In genomic region chr17:1005361-1005946, GRCh38 we compare ENCODE assay signal across 9 cellular contexts. TPM values are rescaled to one million over a fixed set of nuclear protein-coding genes. Genes with fewer than 3 reads are reported as not detected.
DNase-seq lines count a peak whose midpoint lies in the region; ATAC-seq, FAIRE-seq and TF ChIP-seq lines count a peak whose summit lies in the region.
"Had no signal": no experiment of that assay in that cellular context is flagged by ENCODE, and none has a peak within 500 bp of the region (broad histone marks: within the 10 kb centered on the region; RNA-seq: fewer than 3 reads in every experiment).

No MANE protein-coding gene starts in this region.

- H3K27me3 ChIP-seq in right lobe of liver = no peaks in the 10 kb centered on the region
- no peaks in the 10 kb centered on the region for H3K27me3 ChIP-seq in HepG2 (ENCODE audit: control insufficient read depth in 1 of 2, insufficient read depth in 2 of 2, low read length in 2 of 2)
- H3K27me3 ChIP-seq in thymus (ENCODE audit: control insufficient read depth, insufficient read depth) = no peaks in the 10 kb centered on the region

- no peak overlapping the region for H3K4me2 ChIP-seq in HepG2 (ENCODE audit: low read depth, low read length)

- WGBS in right lobe of liver (ENCODE audit: insufficient coverage, low coverage, low lambda C conversion rate, missing lambda C conversion rate) = 16% methylated on average over 16 of the region's 23 CpGs
- WGBS in HepG2 (ENCODE audit: low lambda C conversion rate) = 97% methylated on average over 23 of the region's 23 CpGs
- WGBS in thymus = 22% methylated on average over 23 of the region's 23 CpGs

- FAIRE-seq in HepG2 (lab: Jason Lieb, UNC) = no peak
- FAIRE-seq: G401.6 had no signal

- TF ChIP-seq CTCF in right lobe of liver (IDR thresholded peaks at IDR 0.05) (no peak), HepG2 (CRISPR knock-in tag; IDR thresholded peaks at IDR 0.05) (no peak), astrocyte of the spinal cord (IDR thresholded peaks at IDR 0.05; ENCODE audit: low read depth, low read length) (no peak)

- H3K4me3 ChIP-seq in right lobe of liver (no peak overlapping the region), HepG2 (replicated peaks in 1 of 3; ENCODE audit: insufficient read depth in 1 of 3, low read depth in 2 of 3, low read length in 3 of 3) (no peak overlapping the region), astrocyte of the spinal cord (ENCODE audit: low read depth, low read length) (no peak overlapping the region), thymus (ENCODE audit: low read length) (no peak overlapping the region)

- H3K36me3 ChIP-seq in right lobe of liver (peaks cover 0 to 18% (median 5%) of the 10 kb centered on the region in 4 donors), HepG2 (replicated peaks in 1 of 2; ENCODE audit: control insufficient read depth in 1 of 2, insufficient read depth in 2 of 2, low read length in 2 of 2) (peaks cover 7 to 16% of the 10 kb centered on the region in 2 experiments), thymus (ENCODE audit: control insufficient read depth, insufficient read depth) (peaks cover 62% of the 10 kb centered on the region)

- DNase-seq in right lobe of liver (no peak), HepG2 (ENCODE audit: low spot score) (no peak), astrocyte of the spinal cord (ENCODE audit: low read depth, low spot score) (peak; percentile 85), kidney tubule cell (ENCODE audit: low spot score) (peak; percentile 35)
- no peak for DNase-seq in activated CD4-positive, alpha-beta T cell treated with anti-CD3 and anti-CD28 coated beads for 1 hour

- in situ Hi-C loops in HepG2 (cut with HindIII; ENCODE audit: extremely low pct_ligation_motif_present, low pct_unique_long_range_greater_than_20kb) = no loop called here
- in situ Hi-C loops in astrocyte of the spinal cord (cut with HindIII; ENCODE audit: low sequenced_read_pairs) = no loop called here

- no peak overlapping the region for H3K9ac ChIP-seq in HepG2 (ENCODE audit: insufficient read depth, low read depth, low read length)

- H3K79me2 ChIP-seq in HepG2 (ENCODE audit: insufficient read depth, low read length) = no peaks in the 10 kb centered on the region

- TF ChIP-seq RAD21 in HepG2 (CRISPR knock-in tag; IDR thresholded peaks at IDR 0.05) = no peak

- TF ChIP-seq EP300 in HepG2 (IDR thresholded peaks at IDR 0.05; ENCODE audit: low read depth in 2 of 2, low read length in 2 of 2) (no peak), HepG2 (CRISPR knock-in tag; IDR thresholded peaks at IDR 0.05; ENCODE audit: borderline replicate concordance) (no peak)

- POLR2A ChIA-PET in HepG2 (lab: Yijun Ruan, JAX) = no interaction called here

- H4K20me1 ChIP-seq in HepG2 (ENCODE audit: insufficient read depth, low read length) = no peaks in the 10 kb centered on the region

- ATAC-seq in right lobe of liver (peak; percentile 39 to 63 (median 58)), HepG2 (no peak), HG03095 (IDR thresholded peaks at IDR 0.05; ENCODE audit: unreplicated experiment) (no peak)
- ATAC-seq in activated CD4-positive, CD25-positive, alpha-beta regulatory T cell treated with anti-CD3 and anti-CD28 coated beads, Interleukin-2, amount 50 U/mL, for 24 hours = no peak

- H3K4me1 ChIP-seq in right lobe of liver = peaks cover 0 to 27% (median 11%) of the 10 kb centered on the region in 4 donors
- peaks cover 21% of the 10 kb centered on the region for H3K4me1 ChIP-seq in HepG2 (ENCODE audit: insufficient read depth, low read length)
- H3K4me1 ChIP-seq in thymus (ENCODE audit: control insufficient read depth, insufficient read depth, low read length) = peaks cover 22% of the 10 kb centered on the region

- H3K27ac ChIP-seq in right lobe of liver = no peak overlapping the region
- no peak overlapping the region for H3K27ac ChIP-seq in HepG2 (ENCODE audit: extremely low read length, insufficient read depth, low read length)
- peak overlapping the region; percentile 47 for H3K27ac ChIP-seq in thymus (ENCODE audit: low read depth)

- H3K9me3 ChIP-seq in right lobe of liver (no peaks in the 10 kb centered on the region), HepG2 (ENCODE audit: low read length) (no peaks in the 10 kb centered on the region), thymus (ENCODE audit: control insufficient read depth) (no peaks in the 10 kb centered on the region)

- no peak overlapping the region for H2AFZ ChIP-seq in HepG2 (ENCODE audit: low read length)

- TF ChIP-seq POLR2A in right lobe of liver (IDR thresholded peaks at IDR 0.05) (no peak), HepG2 (IDR thresholded peaks at IDR 0.05; ENCODE audit: insufficient read depth in 1 of 2, low read depth in 2 of 2, low read length in 2 of 2) (no peak)

- no TSS peak for BruUV-seq in HepG2 (replicated peaks; lab: Mats Ljungman, UMichigan)

- CTCF ChIA-PET in HepG2 (lab: Yijun Ruan, JAX; ENCODE audit: low intra/inter-chr PET ratio, low total read pairs) = no interaction called here

- intact Hi-C loops in right lobe of liver (cut with DNase I) (no loop called here), HepG2 (cut with micrococcal nuclease; ENCODE audit: unreplicated experiment) (no loop called here)

TF ChIP-seq in HepG2, 621 proteins besides CTCF, POLR2A, EP300 and RAD21:
- TF ChIP-seq RXRB (CRISPR knock-in tag; IDR thresholded peaks at IDR 0.05; ENCODE audit: borderline replicate concordance) = no peak

RNA-seq across cellular contexts. Expression of gene TIMM22, which starts 8.5 kb away (rescaled TPM):
- total RNA-seq in right lobe of liver (1 to 10 TPM; 3.9 to 6.5 (median 4.1) TPM), HepG2 (2016; rRNA removed; fragmentation: Illumina TruSeq; extraction: Trizol) (15.5 and 16.3 TPM in 2 replicates)
- 4.9 and 5.4 TPM in 2 replicates for total RNA-seq in HepG2 (2016; cell fraction: cytosol; rRNA removed; fragmentation: Illumina TruSeq; extraction: Trizol; ENCODE audit: low read depth)
- total RNA-seq in HepG2 (2016; cell fraction: insoluble cytoplasmic fraction; rRNA removed; fragmentation: Illumina TruSeq; extraction: Trizol) = 15.6 and 15.9 TPM in 2 replicates
- 11.2 and 11.4 TPM in 2 replicates for total RNA-seq in HepG2 (2016; cell fraction: membrane; rRNA removed; fragmentation: Illumina TruSeq; extraction: Trizol)
- 10.4 and 11.1 TPM in 2 replicates for total RNA-seq in HepG2 (2016; cell fraction: nucleus; rRNA removed; fragmentation: Illumina TruSeq; extraction: Trizol)
- polyA plus RNA-seq in HepG2 (2011; rRNA removed) (5.9 and 6.2 TPM in 2 replicates), thymus (7.1 TPM)
- polyA plus RNA-seq in HepG2 (2011; cell fraction: cytosol; rRNA removed) = 7.1 and 7.6 TPM in 2 replicates
- 6.4 and 7.1 TPM in 2 replicates for polyA plus RNA-seq in HepG2 (2011; cell fraction: nucleus; rRNA removed)
- polyA plus RNA-seq in HepG2 (2012) = 6.3 and 7.0 TPM in 2 replicates
- 4.7 and 4.8 TPM in 2 replicates for polyA plus RNA-seq in HepG2 (2016; cell fraction: cytosol; fragmentation: Illumina TruSeq; extraction: Trizol; ENCODE audit: low read depth)
- polyA plus RNA-seq in HepG2 (2016; cell fraction: insoluble cytoplasmic fraction; fragmentation: Illumina TruSeq; extraction: Trizol; ENCODE audit: low read depth) = 15.5 and 17.0 TPM in 2 replicates
- 8.7 and 9.5 TPM in 2 replicates for polyA plus RNA-seq in HepG2 (2016; cell fraction: membrane; fragmentation: Illumina TruSeq; extraction: Trizol; ENCODE audit: low read depth)
- polyA plus RNA-seq in HepG2 (2016; cell fraction: nucleus; fragmentation: Illumina TruSeq; extraction: Trizol; ENCODE audit: insufficient read depth, low read depth) = 13.9 and 14.1 TPM in 2 replicates
- 13.7 and 22.2 TPM in 2 replicates for polyA minus RNA-seq in HepG2 (2011; rRNA and poly(A)+ RNA removed; ENCODE audit: low replicate concordance)
- 4.3 and 4.9 TPM in 2 replicates for polyA minus RNA-seq in HepG2 (2011; cell fraction: cytosol; rRNA and poly(A)+ RNA removed)
- polyA minus RNA-seq in HepG2 (2011; cell fraction: nucleus; rRNA and poly(A)+ RNA removed) = 19.9 and 20.0 TPM in 2 replicates

RNA-seq across cellular contexts. Expression of gene NXN, which starts 25.9 kb away (rescaled TPM):
- total RNA-seq in right lobe of liver (1 to 10 TPM; 2.7 to 9.5 (median 8.0) TPM), HepG2 (2016; rRNA removed; fragmentation: Illumina TruSeq; extraction: Trizol) (21.3 and 22.2 TPM in 2 replicates)
- 13.3 and 13.9 TPM in 2 replicates for total RNA-seq in HepG2 (2016; cell fraction: cytosol; rRNA removed; fragmentation: Illumina TruSeq; extraction: Trizol; ENCODE audit: low read depth)
- 16.8 and 27.5 TPM in 2 replicates for total RNA-seq in HepG2 (2016; cell fraction: insoluble cytoplasmic fraction; rRNA removed; fragmentation: Illumina TruSeq; extraction: Trizol)
- total RNA-seq in HepG2 (2016; cell fraction: membrane; rRNA removed; fragmentation: Illumina TruSeq; extraction: Trizol) = 21.1 and 21.3 TPM in 2 replicates
- 15.4 and 15.6 TPM in 2 replicates for total RNA-seq in HepG2 (2016; cell fraction: nucleus; rRNA removed; fragmentation: Illumina TruSeq; extraction: Trizol)
- polyA plus RNA-seq in HepG2 (2011; rRNA removed) (22.3 and 24.3 TPM in 2 replicates), thymus (25.7 TPM)
- polyA plus RNA-seq in HepG2 (2011; cell fraction: cytosol; rRNA removed) = 21.0 and 28.9 TPM in 2 replicates
- polyA plus RNA-seq in HepG2 (2011; cell fraction: nucleus; rRNA removed) = 17.8 and 20.8 TPM in 2 replicates
- polyA plus RNA-seq in HepG2 (2012) = 14.8 and 16.8 TPM in 2 replicates
- 11.0 and 11.8 TPM in 2 replicates for polyA plus RNA-seq in HepG2 (2016; cell fraction: cytosol; fragmentation: Illumina TruSeq; extraction: Trizol; ENCODE audit: low read depth)
- 23.0 and 33.6 TPM in 2 replicates for polyA plus RNA-seq in HepG2 (2016; cell fraction: insoluble cytoplasmic fraction; fragmentation: Illumina TruSeq; extraction: Trizol; ENCODE audit: low read depth)
- polyA plus RNA-seq in HepG2 (2016; cell fraction: membrane; fragmentation: Illumina TruSeq; extraction: Trizol; ENCODE audit: low read depth) = 21.3 and 21.9 TPM in 2 replicates
- polyA plus RNA-seq in HepG2 (2016; cell fraction: nucleus; fragmentation: Illumina TruSeq; extraction: Trizol; ENCODE audit: insufficient read depth, low read depth) = 24.4 and 29.9 TPM in 2 replicates
- polyA minus RNA-seq in HepG2 (2011; rRNA and poly(A)+ RNA removed; ENCODE audit: low replicate concordance) = 9.8 and 67.1 TPM in 2 replicates
- polyA minus RNA-seq in HepG2 (2011; cell fraction: cytosol; rRNA and poly(A)+ RNA removed) = 23.8 and 25.1 TPM in 2 replicates
- 16.8 and 18.4 TPM in 2 replicates for polyA minus RNA-seq in HepG2 (2011; cell fraction: nucleus; rRNA and poly(A)+ RNA removed)

Comparison
In these comparisons a context has a peak if more than half of its experiments do, and no peak if none do; other contexts are left out.
1. ATAC-seq: peak in right lobe of liver (4 of 4); none in HepG2 (single experiment), HG03095 (single experiment) and activated CD4-positive, CD25-positive, alpha-beta regulatory T cell treated with anti-CD3 and anti-CD28 coated beads, Interleukin-2, amount 50 U/mL, for 24 hours (0 of 2).
2. DNase-seq: peak in astrocyte of the spinal cord (single experiment) and kidney tubule cell (single experiment); none in right lobe of liver (0 of 3), HepG2 (single experiment) and activated CD4-positive, alpha-beta T cell treated with anti-CD3 and anti-CD28 coated beads for 1 hour (single experiment).